In the genomic region with DNA sequence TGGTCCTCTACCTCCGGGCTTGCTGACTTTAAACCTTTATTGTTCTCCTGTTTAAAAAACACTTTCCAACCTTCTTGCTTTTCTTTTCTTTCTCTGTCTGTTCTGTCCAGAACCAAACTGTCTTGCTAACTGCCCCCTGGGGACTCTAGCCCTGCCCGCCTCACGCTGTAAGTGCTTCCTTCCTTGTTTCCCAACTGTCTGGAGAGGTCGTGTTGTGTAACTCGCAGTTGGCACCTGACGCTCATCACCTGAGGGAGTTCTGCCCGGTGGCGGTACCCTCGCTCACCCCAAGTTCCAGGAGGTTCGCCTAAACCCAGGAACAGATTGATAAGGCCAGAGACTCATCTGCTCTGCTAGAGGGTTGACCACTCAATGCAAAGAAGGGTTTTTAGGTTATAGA, we compare ENCODE assay signal across 18 cellular contexts.
A peak's percentile ranks its signal among the peaks of the same experiment; 100 is the strongest.
DNase-seq lines count a peak whose midpoint lies in the region; ATAC-seq and TF ChIP-seq lines count a peak whose summit lies in the region.
"Had no signal": no experiment of that assay in that cellular context is flagged by ENCODE, and none has a peak within 500 bp of the region (broad histone marks: within the 10 kb centered on the region; RNA-seq: fewer than 3 reads in every experiment).

No MANE protein-coding gene starts in this region.

- TF ChIP-seq EP300 in gastroesophageal sphincter (IDR thresholded peaks at IDR 0.05) (no peak), sigmoid colon (IDR thresholded peaks at IDR 0.05) (no peak)

- H3K9me3 ChIP-seq in gastroesophageal sphincter (no peaks in the 10 kb centered on the region), sigmoid colon (no peaks in the 10 kb centered on the region)

- 69% methylated on average over 8 of the region's 10 CpGs; no CpG with 5 or more reads in 1 of the 2 donors for WGBS in gastroesophageal sphincter (ENCODE audit: low coverage in 1 of 2), 2 donors
- WGBS in sigmoid colon, 2 donors: 52 to 61% methylated on average over 10 of the region's 10 CpGs

- H3K36me3 ChIP-seq in gastroesophageal sphincter (peaks cover 0 to 24% of the 10 kb centered on the region in 2 donors), sigmoid colon (peaks cover 0 to 28% (median 15%) of the 10 kb centered on the region in 4 donors)

- peaks cover 0 to 26% (median 0%) of the 10 kb centered on the region in 3 donors for H3K4me1 ChIP-seq in gastroesophageal sphincter
- peaks cover 0 to 29% (median 18%) of the 10 kb centered on the region in 4 donors for H3K4me1 ChIP-seq in sigmoid colon

- in situ Hi-C loops in G401 (cut with HindIII; ENCODE audit: low sequenced_read_pairs): no loop called here

- DNase-seq in G401 (ENCODE audit: low spot score) (peak; percentile 48), NB4 (ENCODE audit: low read depth) (peak; percentile 76), sigmoid colon (no peak), mesenteric fat pad (ENCODE audit: low spot score) (no peak), foreskin melanocyte (no peak), activated gamma-delta T cell treated with Interleukin-2 at 50 U/mL for 16 hours (no peak)
- DNase-seq: AML-193; CD8-positive, alpha-beta T cell; DND-41; Karpas-422; NCI-H1436; NCI-H2029 treated with DMSO at 0.1 percent for 48 hours; NCI-H2227 treated with DMSO at 0.1 percent for 48 hours; NCI-H69; NK-92 treated with Interleukin-12 subunit alpha and Interleukin-12 subunit beta, amount 100 ng/mL, for 24 hours; PC-9 had no signal

- H3K27ac ChIP-seq in gastroesophageal sphincter (peak overlapping the region; percentile 16 to 71 (median 54)), sigmoid colon (peak overlapping the region; percentile 61 to 68 (median 66))
- H3K27ac ChIP-seq: PC-9 had no signal

- H3K4me3 ChIP-seq in NB4 (ENCODE audit: low read depth, low read length) (no peak overlapping the region), gastroesophageal sphincter (no peak overlapping the region), sigmoid colon (no peak overlapping the region)
- H3K4me3 ChIP-seq: PC-9 had no signal

- ATAC-seq in gastroesophageal sphincter (no peak), SK-N-SH treated with all-trans-retinoic acid at 6 μM for 48 hours (no peak)
- ATAC-seq: CD8-positive, alpha-beta T cell had no signal

- intact Hi-C loops in sigmoid colon (cut with DNase I): loop anchor here (5.0 kb wide), 1 partner anchor 154 kb away; no protein-coding TSS in a partner anchor

- TF ChIP-seq POLR2A in NB4 (IDR thresholded peaks at IDR 0.05; ENCODE audit: extremely low read depth, insufficient read length) (no peak), gastroesophageal sphincter (IDR thresholded peaks at IDR 0.05) (no peak), sigmoid colon (IDR thresholded peaks at IDR 0.05) (no peak)

- no peak for TF ChIP-seq CTCF in NB4 (IDR thresholded peaks at IDR 0.05; ENCODE audit: low read depth, low read length)
- TF ChIP-seq CTCF in gastroesophageal sphincter (IDR thresholded peaks at IDR 0.05): no peak
- TF ChIP-seq CTCF in sigmoid colon (IDR thresholded peaks at IDR 0.05): no peak

- H3K27me3 ChIP-seq in gastroesophageal sphincter (no peaks in the 10 kb centered on the region), sigmoid colon (no peaks in the 10 kb centered on the region)

TF ChIP-seq in SK-N-SH treated with all-trans-retinoic acid at 6 μM for 48 hours, 23 proteins besides CTCF, POLR2A, EP300 and RAD21:
- TF ChIP-seq SNAI2 (CRISPR knock-in tag; IDR thresholded peaks at IDR 0.05): no peak
- TF ChIP-seq, protein P1, sequence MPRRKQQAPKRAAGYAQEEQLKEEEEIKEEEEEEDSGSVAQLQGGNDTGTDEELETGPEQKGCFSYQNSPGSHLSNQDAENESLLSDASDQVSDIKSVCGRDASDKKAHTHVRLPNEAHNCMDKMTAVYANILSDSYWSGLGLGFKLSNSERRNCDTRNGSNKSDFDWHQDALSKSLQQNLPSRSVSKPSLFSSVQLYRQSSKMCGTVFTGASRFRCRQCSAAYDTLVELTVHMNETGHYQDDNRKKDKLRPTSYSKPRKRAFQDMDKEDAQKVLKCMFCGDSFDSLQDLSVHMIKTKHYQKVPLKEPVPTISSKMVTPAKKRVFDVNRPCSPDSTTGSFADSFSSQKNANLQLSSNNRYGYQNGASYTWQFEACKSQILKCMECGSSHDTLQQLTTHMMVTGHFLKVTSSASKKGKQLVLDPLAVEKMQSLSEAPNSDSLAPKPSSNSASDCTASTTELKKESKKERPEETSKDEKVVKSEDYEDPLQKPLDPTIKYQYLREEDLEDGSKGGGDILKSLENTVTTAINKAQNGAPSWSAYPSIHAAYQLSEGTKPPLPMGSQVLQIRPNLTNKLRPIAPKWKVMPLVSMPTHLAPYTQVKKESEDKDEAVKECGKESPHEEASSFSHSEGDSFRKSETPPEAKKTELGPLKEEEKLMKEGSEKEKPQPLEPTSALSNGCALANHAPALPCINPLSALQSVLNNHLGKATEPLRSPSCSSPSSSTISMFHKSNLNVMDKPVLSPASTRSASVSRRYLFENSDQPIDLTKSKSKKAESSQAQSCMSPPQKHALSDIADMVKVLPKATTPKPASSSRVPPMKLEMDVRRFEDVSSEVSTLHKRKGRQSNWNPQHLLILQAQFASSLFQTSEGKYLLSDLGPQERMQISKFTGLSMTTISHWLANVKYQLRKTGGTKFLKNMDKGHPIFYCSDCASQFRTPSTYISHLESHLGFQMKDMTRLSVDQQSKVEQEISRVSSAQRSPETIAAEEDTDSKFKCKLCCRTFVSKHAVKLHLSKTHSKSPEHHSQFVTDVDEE (CRISPR knock-in tag; IDR thresholded peaks at IDR 0.05): no peak
- TF ChIP-seq PPARA (CRISPR knock-in tag; IDR thresholded peaks at IDR 0.05; ENCODE audit: borderline replicate concordance): no peak
- TF ChIP-seq, protein P2, sequence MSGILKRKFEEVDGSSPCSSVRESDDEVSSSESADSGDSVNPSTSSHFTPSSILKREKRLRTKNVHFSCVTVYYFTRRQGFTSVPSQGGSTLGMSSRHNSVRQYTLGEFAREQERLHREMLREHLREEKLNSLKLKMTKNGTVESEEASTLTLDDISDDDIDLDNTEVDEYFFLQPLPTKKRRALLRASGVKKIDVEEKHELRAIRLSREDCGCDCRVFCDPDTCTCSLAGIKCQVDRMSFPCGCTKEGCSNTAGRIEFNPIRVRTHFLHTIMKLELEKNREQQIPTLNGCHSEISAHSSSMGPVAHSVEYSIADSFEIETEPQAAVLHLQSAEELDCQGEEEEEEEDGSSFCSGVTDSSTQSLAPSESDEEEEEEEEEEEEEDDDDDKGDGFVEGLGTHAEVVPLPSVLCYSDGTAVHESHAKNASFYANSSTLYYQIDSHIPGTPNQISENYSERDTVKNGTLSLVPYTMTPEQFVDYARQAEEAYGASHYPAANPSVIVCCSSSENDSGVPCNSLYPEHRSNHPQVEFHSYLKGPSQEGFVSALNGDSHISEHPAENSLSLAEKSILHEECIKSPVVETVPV (CRISPR knock-in tag; IDR thresholded peaks at IDR 0.05): no peak
- no peak for TF ChIP-seq GLIS3 (CRISPR knock-in tag; IDR thresholded peaks at IDR 0.05)
- TF ChIP-seq ISL1 (CRISPR knock-in tag; IDR thresholded peaks at IDR 0.05): no peak
- no peak for TF ChIP-seq RARB (CRISPR knock-in tag; IDR thresholded peaks at IDR 0.05)
- TF ChIP-seq TCF4 (CRISPR knock-in tag; IDR thresholded peaks at IDR 0.05; ENCODE audit: borderline replicate concordance): no peak
- TF ChIP-seq BACH2 (CRISPR knock-in tag; IDR thresholded peaks at IDR 0.05; ENCODE audit: borderline replicate concordance): no peak
- TF ChIP-seq, protein P3, sequence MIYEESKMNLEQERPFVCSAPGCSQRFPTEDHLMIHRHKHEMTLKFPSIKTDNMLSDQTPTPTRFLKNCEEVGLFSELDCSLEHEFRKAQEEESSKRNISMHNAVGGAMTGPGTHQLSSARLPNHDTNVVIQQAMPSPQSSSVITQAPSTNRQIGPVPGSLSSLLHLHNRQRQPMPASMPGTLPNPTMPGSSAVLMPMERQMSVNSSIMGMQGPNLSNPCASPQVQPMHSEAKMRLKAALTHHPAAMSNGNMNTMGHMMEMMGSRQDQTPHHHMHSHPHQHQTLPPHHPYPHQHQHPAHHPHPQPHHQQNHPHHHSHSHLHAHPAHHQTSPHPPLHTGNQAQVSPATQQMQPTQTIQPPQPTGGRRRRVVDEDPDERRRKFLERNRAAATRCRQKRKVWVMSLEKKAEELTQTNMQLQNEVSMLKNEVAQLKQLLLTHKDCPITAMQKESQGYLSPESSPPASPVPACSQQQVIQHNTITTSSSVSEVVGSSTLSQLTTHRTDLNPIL (CRISPR knock-in tag; IDR thresholded peaks at IDR 0.05; ENCODE audit: low read depth): no peak
- TF ChIP-seq ZNF70 (CRISPR knock-in tag; IDR thresholded peaks at IDR 0.05): no peak

Comparison
In these comparisons a context has a peak if more than half of its experiments do, and no peak if none do; other contexts are left out.
1. DNase-seq: peak in G401 (single experiment) and NB4 (single experiment); none in sigmoid colon (single experiment), mesenteric fat pad (single experiment), foreskin melanocyte (single experiment) and activated gamma-delta T cell treated with Interleukin-2 at 50 U/mL for 16 hours (single experiment).